In the genomic region with DNA sequence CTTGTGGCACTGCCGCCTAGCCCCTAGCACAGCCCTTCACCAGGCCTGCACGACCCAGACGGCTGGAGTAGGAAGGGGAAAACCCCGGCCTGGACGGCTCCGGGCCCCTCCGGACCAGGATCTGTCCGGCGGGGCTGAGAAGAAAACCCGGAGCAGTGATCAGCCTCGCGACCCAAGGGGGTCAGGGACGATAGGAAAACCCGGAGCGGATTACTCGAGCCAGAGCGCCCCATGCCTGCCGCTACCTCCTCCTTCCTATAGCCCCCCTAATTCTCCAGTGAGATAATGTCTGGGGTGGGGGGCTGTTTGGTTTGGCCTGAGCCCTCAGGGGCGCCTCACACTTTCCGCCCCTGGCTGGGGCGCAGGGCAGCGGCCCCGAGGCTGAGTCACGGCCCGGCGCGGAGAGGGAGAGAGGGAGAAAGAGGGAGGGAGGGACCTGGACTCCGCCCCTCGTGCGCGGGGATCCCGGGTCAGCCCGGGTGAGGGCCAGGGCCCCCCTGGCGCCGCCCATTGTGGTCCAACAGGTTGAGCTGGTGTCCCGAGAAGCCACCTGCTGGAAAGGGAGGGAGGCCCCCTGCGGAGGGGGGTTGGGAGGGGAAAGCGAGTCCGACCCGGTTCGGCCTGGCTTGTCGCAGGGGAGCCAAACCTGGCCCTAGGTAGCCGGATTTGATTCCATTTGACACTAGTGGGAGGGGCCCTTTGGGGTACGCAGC, we compare ENCODE assay signal across 8 cellular contexts. TPM values are rescaled to one million over a fixed set of nuclear protein-coding genes. Genes with fewer than 3 reads are reported as not detected.
A peak's percentile ranks its signal among the peaks of the same experiment; 100 is the strongest.
DNase-seq lines count a peak whose midpoint lies in the region; ATAC-seq and TF ChIP-seq lines count a peak whose summit lies in the region.

No MANE protein-coding gene starts in this region.

- no peaks in the 10 kb centered on the region; the same call in 1 of the 2 replicates for H3K9me3 ChIP-seq in AG04450 (ENCODE audit: control insufficient read depth, insufficient read depth, low read length)

- CTCF ChIA-PET in AG04450 (lab: Charles Lee): interaction anchor here (0.5 to 2.5 kb wide), 6 partner anchors 14 to 46 kb away, joined by 3 to 20 read pairs (median 4); partner anchors contain the start of gene PBXIP1

- no peaks in the 10 kb centered on the region for H3K27me3 ChIP-seq in AG04450 (ENCODE audit: control insufficient read depth, insufficient read depth, low read length)

- peak; percentile 40 for ATAC-seq in GM18909 (IDR thresholded peaks at IDR 0.05; ENCODE audit: poor library complexity, unreplicated experiment)
- ATAC-seq in HG03354 (IDR thresholded peaks at IDR 0.05; ENCODE audit: poor library complexity, severe bottlenecking, unreplicated experiment): peak; percentile 44

- TF ChIP-seq CTCF in AG04450 (IDR thresholded peaks at IDR 0.05; ENCODE audit: low read depth, low read length): no peak; the same call in none of the 2 replicates
- TF ChIP-seq CTCF in choroid plexus epithelial cell (conservative IDR thresholded peaks at IDR 0.05; ENCODE audit: low read depth, low read length): no peak

- H3K4me3 ChIP-seq in AG04450 (ENCODE audit: low read depth, low read length): peak overlapping the region; percentile 76
- peak overlapping the region; percentile 78 for H3K4me3 ChIP-seq in choroid plexus epithelial cell (ENCODE audit: low read depth, low read length)

- H3K27ac ChIP-seq in AG04450 (ENCODE audit: low read depth, low read length): peak overlapping the region; percentile 84

- POLR2A ChIA-PET in AG04450 (lab: Yijun Ruan, JAX): interaction anchor here (1.3 to 2.0 kb wide), 2 partner anchors 30 to 40 kb away, joined by 4 read pairs; partner anchors contain the start of gene SHC1

- peak; percentile 52 for DNase-seq in AG04450 (ENCODE audit: low read depth, low spot score)
- DNase-seq in NCI-H510A (lab: John Stamatoyannopoulos, UW): peak; percentile 95
- DNase-seq in activated CD4-positive, alpha-beta T cell treated with anti-CD3 and anti-CD28 coated beads for 48 hours: peak; percentile 93
- peak; percentile 88 for DNase-seq in choroid plexus epithelial cell (ENCODE audit: low read depth)
- DNase-seq in kidney tubule cell (ENCODE audit: low spot score): peak; percentile 93
- DNase-seq in stimulated activated CD4-positive, alpha-beta T cell treated with anti-CD3 and anti-CD28 coated beads, Interleukin-15, amount 100 ng/mL, for 48 hours (ENCODE audit: low read depth in 2 of 2): peak; percentile 72 to 86

RNA-seq across cellular contexts. Expression of gene ZBTB7B, which starts 1.7 kb away (rescaled TPM):
- 8.7 and 12.7 TPM in 2 replicates for polyA plus RNA-seq in AG04450 (2011; rRNA removed)
- polyA minus RNA-seq in AG04450 (2011; rRNA and poly(A)+ RNA removed): 9.7 and 10.5 TPM in 2 replicates

RNA-seq across cellular contexts. Expression of gene LENEP, which starts 7.5 kb away (rescaled TPM):
- 0.21 TPM in 1 of 2 replicates, not detected in the other for polyA plus RNA-seq in AG04450 (2011; rRNA removed)
- 0.91 and 1.4 TPM in 2 replicates for polyA minus RNA-seq in AG04450 (2011; rRNA and poly(A)+ RNA removed)

RNA-seq across cellular contexts. Expression of gene FLAD1, which starts 17.7 kb away (rescaled TPM):
- 21.1 and 30.2 TPM in 2 replicates for polyA plus RNA-seq in AG04450 (2011; rRNA removed)
- 35.7 and 52.2 TPM in 2 replicates for polyA minus RNA-seq in AG04450 (2011; rRNA and poly(A)+ RNA removed)

RNA-seq across cellular contexts. Expression of gene CKS1B, which starts 26.4 kb away (rescaled TPM):
- 66.4 and 81.3 TPM in 2 replicates for polyA plus RNA-seq in AG04450 (2011; rRNA removed)
- polyA minus RNA-seq in AG04450 (2011; rRNA and poly(A)+ RNA removed): 32.1 and 34.2 TPM in 2 replicates

RNA-seq across cellular contexts. Expression of gene SHC1, which starts 30.3 kb away (rescaled TPM):
- 371 and 409 TPM in 2 replicates for polyA plus RNA-seq in AG04450 (2011; rRNA removed)
- polyA minus RNA-seq in AG04450 (2011; rRNA and poly(A)+ RNA removed): 335 and 453 TPM in 2 replicates

Comparison
In these comparisons a context has a peak if more than half of its experiments do, and no peak if none do; other contexts are left out.
1. Peak in every context shown above with its lines: DNase-seq, ATAC-seq, H3K4me3 ChIP-seq and H3K27ac ChIP-seq.